ENCODE assay signal across 9 cellular contexts in genomic region chr15:67116742-67117141, GRCh38. TPM values are rescaled to one million over a fixed set of nuclear protein-coding genes. Genes with fewer than 3 reads are reported as not detected.
DNase-seq lines count a peak whose midpoint lies in the region; ATAC-seq and TF ChIP-seq lines count a peak whose summit lies in the region.
"Had no signal": no experiment of that assay in that cellular context is flagged by ENCODE, and none has a peak within 500 bp of the region (broad histone marks: within the 10 kb centered on the region; RNA-seq: fewer than 3 reads in every experiment).

No MANE protein-coding gene starts in this region.

- intact Hi-C loops in activated T-helper 2 cell treated with anti-CD3 and anti-CD28 coated beads, Interferon-gamma antibody, Interleukin-2, Interleukin-4, amounts not matched to agents 10 μg/mL and 5 μg/mL and 100 μg/mL, durations not matched to agents 14 hours and 24 hours and 36 hours (cut with micrococcal nuclease), result no loop called here
- intact Hi-C loops in lower lobe of right lung (cut with DNase I), result no loop called here

- peak overlapping the region; percentile 50 for H3K27ac ChIP-seq in lower lobe of right lung

- H3K9me3 Mint-ChIP-seq in stimulated activated naive CD8-positive, alpha-beta T cell treated with anti-CD3 and anti-CD28 coated beads, Interleukin-15, Interleukin-2, amounts not matched to agents 100 ng/mL and 50 ng/mL, for 24 hours, result peaks cover under 1% of the 10 kb centered on the region
- H3K9me3 Mint-ChIP-seq in activated T-helper 2 cell treated with anti-CD3 and anti-CD28 coated beads, Interferon-gamma antibody, Interleukin-2, Interleukin-4, amounts not matched to agents 10 μg/mL and 5 μg/mL and 100 μg/mL, durations not matched to agents 14 hours and 24 hours and 36 hours, result peaks cover 4% of the 10 kb centered on the region

- H3K4me1 ChIP-seq in lower lobe of right lung, result peaks cover 70% of the 10 kb centered on the region

- no peaks in the 10 kb centered on the region for H3K36me3 ChIP-seq in lower lobe of right lung

- no peak for ATAC-seq in stimulated activated naive CD8-positive, alpha-beta T cell treated with anti-CD3 and anti-CD28 coated beads, Interleukin-15, Interleukin-2, amounts not matched to agents 100 U/mL and 50 U/mL, for 24 hours
- no peak for ATAC-seq in lower lobe of right lung
- ATAC-seq in GM18498 (IDR thresholded peaks at IDR 0.05; ENCODE audit: unreplicated experiment), result no peak
- ATAC-seq in HG03442 (IDR thresholded peaks at IDR 0.05; ENCODE audit: unreplicated experiment), result no peak

- peaks cover 91% of the 10 kb centered on the region for H3K4me1 Mint-ChIP-seq in stimulated activated naive CD8-positive, alpha-beta T cell treated with anti-CD3 and anti-CD28 coated beads, Interleukin-15, Interleukin-2, amounts not matched to agents 100 ng/mL and 50 ng/mL, for 24 hours (ENCODE audit: low read depth)
- H3K4me1 Mint-ChIP-seq in activated T-helper 2 cell treated with anti-CD3 and anti-CD28 coated beads, Interferon-gamma antibody, Interleukin-2, Interleukin-4, amounts not matched to agents 10 μg/mL and 5 μg/mL and 100 μg/mL, durations not matched to agents 14 hours and 24 hours and 36 hours (ENCODE audit: low read depth), result peaks cover 84% of the 10 kb centered on the region

- no peaks in the 10 kb centered on the region for H3K27me3 Mint-ChIP-seq in stimulated activated naive CD8-positive, alpha-beta T cell treated with anti-CD3 and anti-CD28 coated beads, Interleukin-15, Interleukin-2, amounts not matched to agents 100 ng/mL and 50 ng/mL, for 24 hours
- H3K27me3 Mint-ChIP-seq in activated T-helper 2 cell treated with anti-CD3 and anti-CD28 coated beads, Interferon-gamma antibody, Interleukin-2, Interleukin-4, amounts not matched to agents 10 μg/mL and 5 μg/mL and 100 μg/mL, durations not matched to agents 14 hours and 24 hours and 36 hours (ENCODE audit: low read depth), result no peaks in the 10 kb centered on the region

- TF ChIP-seq CTCF in lower lobe of right lung (IDR thresholded peaks at IDR 0.05), result no peak

- H3K27me3 ChIP-seq in lower lobe of right lung (ENCODE audit: low read depth), result no peaks in the 10 kb centered on the region

- H3K9me3 ChIP-seq in lower lobe of right lung, result no peaks in the 10 kb centered on the region

- no peak for DNase-seq in stimulated activated naive CD8-positive, alpha-beta T cell treated with anti-CD3 and anti-CD28 coated beads, Interleukin-15, Interleukin-2, amounts not matched to agents 100 U/mL and 50 U/mL, for 24 hours
- no peak for DNase-seq in activated T-helper 2 cell treated with anti-CD3 and anti-CD28 coated beads, Interferon-gamma antibody, Interleukin-2, Interleukin-4, amounts not matched to agents 10 μg/mL and 5 μg/mL and 100 μg/mL, durations not matched to agents 14 hours and 24 hours and 36 hours (ENCODE audit: low spot score)
- DNase-seq in lower lobe of right lung (no peak), RKO (ENCODE audit: low spot score) (no peak), HUDEP-2 (lab: John Stamatoyannopoulos, UW; ENCODE audit: unreplicated experiment in 76 of 76) (no peak)

- peak overlapping the region; percentile 36 for H3K4me3 Mint-ChIP-seq in stimulated activated naive CD8-positive, alpha-beta T cell treated with anti-CD3 and anti-CD28 coated beads, Interleukin-15, Interleukin-2, amounts not matched to agents 100 ng/mL and 50 ng/mL, for 24 hours
- peak overlapping the region; percentile 23 for H3K4me3 Mint-ChIP-seq in activated T-helper 2 cell treated with anti-CD3 and anti-CD28 coated beads, Interferon-gamma antibody, Interleukin-2, Interleukin-4, amounts not matched to agents 10 μg/mL and 5 μg/mL and 100 μg/mL, durations not matched to agents 14 hours and 24 hours and 36 hours (ENCODE audit: low read depth)

- H3K36me3 Mint-ChIP-seq in stimulated activated naive CD8-positive, alpha-beta T cell treated with anti-CD3 and anti-CD28 coated beads, Interleukin-15, Interleukin-2, amounts not matched to agents 100 ng/mL and 50 ng/mL, for 24 hours (ENCODE audit: low read depth), result peaks cover 3% of the 10 kb centered on the region
- peaks cover 43% of the 10 kb centered on the region for H3K36me3 Mint-ChIP-seq in activated T-helper 2 cell treated with anti-CD3 and anti-CD28 coated beads, Interferon-gamma antibody, Interleukin-2, Interleukin-4, amounts not matched to agents 10 μg/mL and 5 μg/mL and 100 μg/mL, durations not matched to agents 14 hours and 24 hours and 36 hours (ENCODE audit: low read depth)

- no peak overlapping the region for H3K4me3 ChIP-seq in lower lobe of right lung
- H3K4me3 ChIP-seq: lung had no signal

- peak overlapping the region; percentile 81 for H3K27ac Mint-ChIP-seq in stimulated activated naive CD8-positive, alpha-beta T cell treated with anti-CD3 and anti-CD28 coated beads, Interleukin-15, Interleukin-2, amounts not matched to agents 100 ng/mL and 50 ng/mL, for 24 hours
- peak overlapping the region; percentile 69 for H3K27ac Mint-ChIP-seq in activated T-helper 2 cell treated with anti-CD3 and anti-CD28 coated beads, Interferon-gamma antibody, Interleukin-2, Interleukin-4, amounts not matched to agents 10 μg/mL and 5 μg/mL and 100 μg/mL, durations not matched to agents 14 hours and 24 hours and 36 hours

RNA-seq across cellular contexts. Expression of gene SMAD3, which starts 51.3 kb away (rescaled TPM):
- total RNA-seq in activated T-helper 2 cell treated with anti-CD3 and anti-CD28 coated beads, Interferon-gamma antibody, Interleukin-2, Interleukin-4, amounts not matched to agents 10 μg/mL and 5 μg/mL and 100 μg/mL, durations not matched to agents 14 hours and 24 hours and 36 hours, result 25.2 and 28.1 TPM in 2 replicates
- total RNA-seq in lower lobe of right lung, result 25.7 TPM
